ENCODE assay signal across 1 cellular context in genomic region chr9:109793196-109793595, GRCh38.
TF ChIP-seq lines count a peak whose summit lies in the region.

No MANE protein-coding gene starts in this region.

TF ChIP-seq in WTC11, 78 proteins besides CTCF, POLR2A, EP300 and RAD21 (continued from another document):
- TF ChIP-seq, protein P1, sequence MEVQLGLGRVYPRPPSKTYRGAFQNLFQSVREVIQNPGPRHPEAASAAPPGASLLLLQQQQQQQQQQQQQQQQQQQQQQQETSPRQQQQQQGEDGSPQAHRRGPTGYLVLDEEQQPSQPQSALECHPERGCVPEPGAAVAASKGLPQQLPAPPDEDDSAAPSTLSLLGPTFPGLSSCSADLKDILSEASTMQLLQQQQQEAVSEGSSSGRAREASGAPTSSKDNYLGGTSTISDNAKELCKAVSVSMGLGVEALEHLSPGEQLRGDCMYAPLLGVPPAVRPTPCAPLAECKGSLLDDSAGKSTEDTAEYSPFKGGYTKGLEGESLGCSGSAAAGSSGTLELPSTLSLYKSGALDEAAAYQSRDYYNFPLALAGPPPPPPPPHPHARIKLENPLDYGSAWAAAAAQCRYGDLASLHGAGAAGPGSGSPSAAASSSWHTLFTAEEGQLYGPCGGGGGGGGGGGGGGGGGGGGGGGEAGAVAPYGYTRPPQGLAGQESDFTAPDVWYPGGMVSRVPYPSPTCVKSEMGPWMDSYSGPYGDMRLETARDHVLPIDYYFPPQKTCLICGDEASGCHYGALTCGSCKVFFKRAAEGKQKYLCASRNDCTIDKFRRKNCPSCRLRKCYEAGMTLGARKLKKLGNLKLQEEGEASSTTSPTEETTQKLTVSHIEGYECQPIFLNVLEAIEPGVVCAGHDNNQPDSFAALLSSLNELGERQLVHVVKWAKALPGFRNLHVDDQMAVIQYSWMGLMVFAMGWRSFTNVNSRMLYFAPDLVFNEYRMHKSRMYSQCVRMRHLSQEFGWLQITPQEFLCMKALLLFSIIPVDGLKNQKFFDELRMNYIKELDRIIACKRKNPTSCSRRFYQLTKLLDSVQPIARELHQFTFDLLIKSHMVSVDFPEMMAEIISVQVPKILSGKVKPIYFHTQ (CRISPR knock-in tag; IDR thresholded peaks at IDR 0.05) = no peak
- TF ChIP-seq, protein P2, sequence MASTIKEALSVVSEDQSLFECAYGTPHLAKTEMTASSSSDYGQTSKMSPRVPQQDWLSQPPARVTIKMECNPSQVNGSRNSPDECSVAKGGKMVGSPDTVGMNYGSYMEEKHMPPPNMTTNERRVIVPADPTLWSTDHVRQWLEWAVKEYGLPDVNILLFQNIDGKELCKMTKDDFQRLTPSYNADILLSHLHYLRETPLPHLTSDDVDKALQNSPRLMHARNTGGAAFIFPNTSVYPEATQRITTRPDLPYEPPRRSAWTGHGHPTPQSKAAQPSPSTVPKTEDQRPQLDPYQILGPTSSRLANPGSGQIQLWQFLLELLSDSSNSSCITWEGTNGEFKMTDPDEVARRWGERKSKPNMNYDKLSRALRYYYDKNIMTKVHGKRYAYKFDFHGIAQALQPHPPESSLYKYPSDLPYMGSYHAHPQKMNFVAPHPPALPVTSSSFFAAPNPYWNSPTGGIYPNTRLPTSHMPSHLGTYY (CRISPR knock-in tag; IDR thresholded peaks at IDR 0.05) = no peak
- TF ChIP-seq CREB1 (CRISPR knock-in tag; IDR thresholded peaks at IDR 0.05) = no peak
- TF ChIP-seq, protein P3, sequence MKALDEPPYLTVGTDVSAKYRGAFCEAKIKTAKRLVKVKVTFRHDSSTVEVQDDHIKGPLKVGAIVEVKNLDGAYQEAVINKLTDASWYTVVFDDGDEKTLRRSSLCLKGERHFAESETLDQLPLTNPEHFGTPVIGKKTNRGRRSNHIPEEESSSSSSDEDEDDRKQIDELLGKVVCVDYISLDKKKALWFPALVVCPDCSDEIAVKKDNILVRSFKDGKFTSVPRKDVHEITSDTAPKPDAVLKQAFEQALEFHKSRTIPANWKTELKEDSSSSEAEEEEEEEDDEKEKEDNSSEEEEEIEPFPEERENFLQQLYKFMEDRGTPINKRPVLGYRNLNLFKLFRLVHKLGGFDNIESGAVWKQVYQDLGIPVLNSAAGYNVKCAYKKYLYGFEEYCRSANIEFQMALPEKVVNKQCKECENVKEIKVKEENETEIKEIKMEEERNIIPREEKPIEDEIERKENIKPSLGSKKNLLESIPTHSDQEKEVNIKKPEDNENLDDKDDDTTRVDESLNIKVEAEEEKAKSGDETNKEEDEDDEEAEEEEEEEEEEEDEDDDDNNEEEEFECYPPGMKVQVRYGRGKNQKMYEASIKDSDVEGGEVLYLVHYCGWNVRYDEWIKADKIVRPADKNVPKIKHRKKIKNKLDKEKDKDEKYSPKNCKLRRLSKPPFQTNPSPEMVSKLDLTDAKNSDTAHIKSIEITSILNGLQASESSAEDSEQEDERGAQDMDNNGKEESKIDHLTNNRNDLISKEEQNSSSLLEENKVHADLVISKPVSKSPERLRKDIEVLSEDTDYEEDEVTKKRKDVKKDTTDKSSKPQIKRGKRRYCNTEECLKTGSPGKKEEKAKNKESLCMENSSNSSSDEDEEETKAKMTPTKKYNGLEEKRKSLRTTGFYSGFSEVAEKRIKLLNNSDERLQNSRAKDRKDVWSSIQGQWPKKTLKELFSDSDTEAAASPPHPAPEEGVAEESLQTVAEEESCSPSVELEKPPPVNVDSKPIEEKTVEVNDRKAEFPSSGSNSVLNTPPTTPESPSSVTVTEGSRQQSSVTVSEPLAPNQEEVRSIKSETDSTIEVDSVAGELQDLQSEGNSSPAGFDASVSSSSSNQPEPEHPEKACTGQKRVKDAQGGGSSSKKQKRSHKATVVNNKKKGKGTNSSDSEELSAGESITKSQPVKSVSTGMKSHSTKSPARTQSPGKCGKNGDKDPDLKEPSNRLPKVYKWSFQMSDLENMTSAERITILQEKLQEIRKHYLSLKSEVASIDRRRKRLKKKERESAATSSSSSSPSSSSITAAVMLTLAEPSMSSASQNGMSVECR (CRISPR knock-in tag; IDR thresholded peaks at IDR 0.05; ENCODE audit: borderline replicate concordance) = no peak
